Comparison of ENCODE assay signal across 19 cellular contexts in the genomic region with DNA sequence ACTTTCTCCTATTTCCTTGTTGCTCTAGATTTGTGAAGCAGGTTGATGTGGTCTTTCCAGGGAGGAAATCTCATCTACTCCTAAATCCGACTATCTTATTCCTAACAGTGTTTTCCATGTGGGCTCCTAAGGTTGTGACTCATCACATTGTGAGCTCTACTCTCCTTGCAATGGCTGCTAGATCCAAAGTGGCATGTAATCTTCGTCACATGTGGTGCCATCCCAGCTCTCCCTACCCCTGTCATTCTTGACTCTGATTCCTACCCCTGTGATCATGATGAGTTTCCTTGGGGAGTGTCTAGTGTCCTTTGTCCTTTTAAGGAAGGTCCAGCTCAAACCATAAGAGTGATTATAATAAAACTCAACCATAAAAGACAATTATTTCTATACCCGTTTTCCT. TPM values are rescaled to one million over a fixed set of nuclear protein-coding genes. Genes with fewer than 3 reads are reported as not detected.
DNase-seq lines count a peak whose midpoint lies in the region; ATAC-seq, FAIRE-seq and TF ChIP-seq lines count a peak whose summit lies in the region.
"Had no signal": no experiment of that assay in that cellular context is flagged by ENCODE, and none has a peak within 500 bp of the region (broad histone marks: within the 10 kb centered on the region; RNA-seq: fewer than 3 reads in every experiment).

No MANE protein-coding gene starts in this region.

- no peak overlapping the region for H3K4me3 ChIP-seq in IMR-90 (ENCODE audit: insufficient read depth, low read depth, low read length)
- no peak overlapping the region for H3K4me3 ChIP-seq in bronchial epithelial cell (ENCODE audit: low read depth, low read length)
- no peak overlapping the region for H3K4me3 ChIP-seq in neural progenitor cell
- no peak overlapping the region for H3K4me3 ChIP-seq in Caco-2 (ENCODE audit: low read depth, low read length)
- H3K4me3 ChIP-seq: mucosa of descending colon, upper lobe of left lung had no signal

- no peaks in the 10 kb centered on the region for H3K79me1 ChIP-seq in IMR-90 (ENCODE audit: low read depth in 1 of 2, low read length in 2 of 2)

- H2BK5ac ChIP-seq in IMR-90 (ENCODE audit: low read depth, low read length, poor library complexity, severe bottlenecking): no peak overlapping the region

- H2AK9ac ChIP-seq in IMR-90 (replicated peaks; ENCODE audit: low read depth, low read length, poor library complexity): no peak overlapping the region

- POLR2A ChIA-PET in IMR-90 (lab: Charles Lee; ENCODE audit: unreplicated experiment): no interaction called here
- POLR2A ChIA-PET in Caco-2 (lab: Charles Lee): interaction anchor here (0.6 kb wide), 1 partner anchor 197 kb away, joined by 3 read pairs; no protein-coding TSS in a partner anchor

- H3K36me3 Mint-ChIP-seq in neural progenitor cell (no peaks in the 10 kb centered on the region), Caco-2 (ENCODE audit: insufficient read depth, unreplicated experiment) (no peaks in the 10 kb centered on the region)

- no peak for ATAC-seq in IMR-90 (ENCODE audit: low read depth)
- ATAC-seq: left lobe of liver, mucosa of descending colon, sciatic nerve had no signal

- no peak overlapping the region for H4K91ac ChIP-seq in IMR-90 (ENCODE audit: insufficient read depth, low read depth, low read length)

- no peak overlapping the region for H3K4me2 ChIP-seq in IMR-90 (ENCODE audit: low read depth, low read length)
- H3K4me2 ChIP-seq in neural progenitor cell: no peak overlapping the region

- no peak for FAIRE-seq in bronchial epithelial cell (lab: Jason Lieb, UNC)

- peak overlapping the region; percentile 30; the same call in 1 of the 2 replicates for H2BK120ac ChIP-seq in IMR-90 (ENCODE audit: low read depth, low read length)

- peak overlapping the region; percentile 50; the same call in 1 of the 2 replicates for H3K4ac ChIP-seq in IMR-90 (ENCODE audit: low read depth, low read length)

- no CpG with 5 or more reads among the region's 3 CpGs for WGBS in IMR-90 (ENCODE audit: extremely low coverage in 2 of 2, insufficient read length in 1 of 2), 2 experiments

- H3K9ac ChIP-seq in IMR-90 (ENCODE audit: low read depth, low read length) (no peak overlapping the region), neural progenitor cell (no peak overlapping the region)

- peak overlapping the region; percentile 38 for H2BK20ac ChIP-seq in IMR-90 (ENCODE audit: low read depth, low read length)

- H3F3A ChIP-seq in neural progenitor cell (ENCODE audit: low read depth): no peaks in the 10 kb centered on the region

- H4K8ac ChIP-seq in IMR-90 (ENCODE audit: low read depth in 2 of 2, low read length in 2 of 2): no peak overlapping the region

- H2AK5ac ChIP-seq in IMR-90 (ENCODE audit: low read depth, low read length): no peak overlapping the region

- H3K27me3 ChIP-seq in IMR-90 (ENCODE audit: control insufficient read depth, insufficient read depth, low read length) (no peaks in the 10 kb centered on the region), bronchial epithelial cell (ENCODE audit: control insufficient read depth, insufficient read depth, low read length) (no peaks in the 10 kb centered on the region), neural progenitor cell (no peaks in the 10 kb centered on the region), Caco-2 (replicated peaks; ENCODE audit: control insufficient read depth, insufficient read depth, low read length) (no peaks in the 10 kb centered on the region)
- H3K27me3 ChIP-seq: upper lobe of left lung had no signal

- no peak overlapping the region for H3K27ac ChIP-seq in IMR-90 (ENCODE audit: insufficient read depth, low read length)
- no peak overlapping the region for H3K27ac ChIP-seq in neural progenitor cell
- H3K27ac ChIP-seq: upper lobe of left lung had no signal

- H3K79me2 ChIP-seq in neural progenitor cell (ENCODE audit: low read depth): no peaks in the 10 kb centered on the region

- H3K4me1 Mint-ChIP-seq in neural progenitor cell: no peaks in the 10 kb centered on the region
- H3K4me1 Mint-ChIP-seq in Caco-2 (ENCODE audit: low read depth, unreplicated experiment): no peaks in the 10 kb centered on the region

- no peak overlapping the region for H3K27ac Mint-ChIP-seq in neural progenitor cell
- no peak overlapping the region for H3K27ac Mint-ChIP-seq in Caco-2 (ENCODE audit: unreplicated experiment)
- H3K27ac Mint-ChIP-seq: stimulated activated naive CD8-positive, alpha-beta T cell treated with anti-CD3 and anti-CD28 coated beads, Interleukin-15, Interleukin-2, amounts not matched to agents 100 ng/mL and 50 ng/mL, for 24 hours had no signal

- H3K27me3 Mint-ChIP-seq in neural progenitor cell (ENCODE audit: insufficient read depth, low read depth) (no peaks in the 10 kb centered on the region), Caco-2 (ENCODE audit: insufficient read depth, unreplicated experiment) (no peaks in the 10 kb centered on the region)
- H3K27me3 Mint-ChIP-seq: stimulated activated naive CD8-positive, alpha-beta T cell treated with anti-CD3 and anti-CD28 coated beads, Interleukin-15, Interleukin-2, amounts not matched to agents 100 ng/mL and 50 ng/mL, for 24 hours had no signal

- H3K9me3 ChIP-seq in IMR-90 (ENCODE audit: control insufficient read depth, insufficient read depth, low read length): no peaks in the 10 kb centered on the region
- H3K9me3 ChIP-seq in neural progenitor cell (ENCODE audit: low read depth): no peaks in the 10 kb centered on the region
- H3K9me3 ChIP-seq in Caco-2: no peaks in the 10 kb centered on the region
- H3K9me3 ChIP-seq: mucosa of descending colon, upper lobe of left lung had no signal

- no peaks in the 10 kb centered on the region for H4K20me1 ChIP-seq in IMR-90 (ENCODE audit: insufficient read depth, low read length)
- H4K20me1 ChIP-seq in neural progenitor cell (ENCODE audit: low read depth): no peaks in the 10 kb centered on the region

- H4K5ac ChIP-seq in IMR-90 (ENCODE audit: low read depth, low read length): no peak overlapping the region

- BruUV-seq in IMR-90 (replicated peaks; lab: Mats Ljungman, UMichigan): no TSS peak
- BruUV-seq in Caco-2 (replicated peaks; lab: Mats Ljungman, UMichigan): no TSS peak

- H3K4me3 Mint-ChIP-seq in neural progenitor cell (no peak overlapping the region), Caco-2 (ENCODE audit: unreplicated experiment) (no peak overlapping the region)
- H3K4me3 Mint-ChIP-seq: stimulated activated naive CD8-positive, alpha-beta T cell treated with anti-CD3 and anti-CD28 coated beads, Interleukin-15, Interleukin-2, amounts not matched to agents 100 ng/mL and 50 ng/mL, for 24 hours had no signal

- H2AFZ ChIP-seq in IMR-90 (replicated peaks; ENCODE audit: low read length, poor library complexity) (peak overlapping the region; percentile 81), neural progenitor cell (replicated peaks) (no peak overlapping the region)

- H3K9me3 Mint-ChIP-seq in neural progenitor cell (peaks cover 2% of the 10 kb centered on the region), Caco-2 (ENCODE audit: unreplicated experiment) (no peaks in the 10 kb centered on the region)
- H3K9me3 Mint-ChIP-seq: stimulated activated naive CD8-positive, alpha-beta T cell treated with anti-CD3 and anti-CD28 coated beads, Interleukin-15, Interleukin-2, amounts not matched to agents 100 ng/mL and 50 ng/mL, for 24 hours had no signal

- TF ChIP-seq POLR2A in IMR-90 (IDR thresholded peaks at IDR 0.05; ENCODE audit: low read depth, low read length): no peak

- dilution Hi-C loops in IMR-90 (cut with HindIII; ENCODE audit: low sequenced_read_pairs, unreplicated experiment): no loop called here

- TF ChIP-seq CTCF in IMR-90 (conservative IDR thresholded peaks at IDR 0.05; ENCODE audit: low read depth, low read length): no peak
- TF ChIP-seq CTCF in bronchial epithelial cell (IDR thresholded peaks at IDR 0.05; ENCODE audit: insufficient read depth, low read length, severe bottlenecking): no peak
- no peak for TF ChIP-seq CTCF in neural progenitor cell (IDR thresholded peaks at IDR 0.05)
- no peak for TF ChIP-seq CTCF in Caco-2 (IDR thresholded peaks at IDR 0.05; ENCODE audit: insufficient read depth in 1 of 2, low read depth in 1 of 2, low read length in 1 of 2, severe bottlenecking in 1 of 2, unreplicated experiment in 1 of 2)

- peaks cover 4% of the 10 kb centered on the region; the same call in 1 of the 2 replicates for H3K9me1 ChIP-seq in IMR-90 (ENCODE audit: insufficient read depth, low read length)

- H3K36me3 ChIP-seq in IMR-90 (ENCODE audit: control insufficient read depth, insufficient read depth, low read length) (no peaks in the 10 kb centered on the region), bronchial epithelial cell (ENCODE audit: control insufficient read depth, insufficient read depth, low read length) (no peaks in the 10 kb centered on the region), neural progenitor cell (no peaks in the 10 kb centered on the region), Caco-2 (ENCODE audit: control insufficient read depth, insufficient read depth, low read length) (no peaks in the 10 kb centered on the region)
- H3K36me3 ChIP-seq: upper lobe of left lung had no signal

- in situ Hi-C loops in IMR-90 (cut with MboI; ENCODE audit: low sequenced_read_pairs): no loop called here

- no peak overlapping the region for H3K23ac ChIP-seq in IMR-90 (ENCODE audit: low read depth, low read length)

- intact Hi-C loops in IMR-90 (cut with micrococcal nuclease): no loop called here
- intact Hi-C loops in Caco-2 (cut with micrococcal nuclease; ENCODE audit: unreplicated experiment): no loop called here

- CTCF ChIA-PET in IMR-90 (lab: Yijun Ruan, JAX) (interaction anchor here (0.7 to 1.3 kb wide), 2 partner anchors 11 to 16 kb away, joined by 5 to 7 read pairs; no protein-coding TSS in a partner anchor), Caco-2 (lab: Charles Lee) (no interaction called here)

- no peak overlapping the region for H3K18ac ChIP-seq in IMR-90 (ENCODE audit: low read depth, low read length)

- peak; percentile 6 for DNase-seq in AG08396 (ENCODE audit: low spot score)
- DNase-seq in IMR-90: peak; percentile 16
- peak; percentile 7 for DNase-seq in bronchial epithelial cell (ENCODE audit: low read depth)
- peak; percentile 25 for DNase-seq in kidney tubule cell (ENCODE audit: low spot score)
- no peak for DNase-seq in neural progenitor cell (ENCODE audit: low spot score)
- DNase-seq in stimulated activated CD4-positive, alpha-beta T cell treated with anti-CD3 and anti-CD28 coated beads, Interleukin-12 subunit alpha, Interleukin-12 subunit beta, amount 100 ng/mL, for 4 hours: no peak
- DNase-seq in Caco-2: no peak
- DNase-seq in SW 1271 (lab: John Stamatoyannopoulos, UW): no peak
- DNase-seq: activated CD4-positive, alpha-beta T cell treated with anti-CD3 and anti-CD28 coated beads, Interleukin-2, amount 50 U/mL, for 48 hours; activated T-cell treated with anti-CD3 and anti-CD28 coated beads for 4 hours; amniotic stem cell; mucosa of descending colon; NCI-H146; NK-92 treated with Interleukin-12 subunit alpha and Interleukin-12 subunit beta, amount 100 ng/mL, for 24 hours; RPMI8226; upper lobe of left lung had no signal

- no peak overlapping the region for H3K56ac ChIP-seq in IMR-90 (ENCODE audit: extremely low read depth, insufficient read depth, low read length)

- no peak overlapping the region for H2BK15ac ChIP-seq in IMR-90 (ENCODE audit: low read depth, low read length)

- no peak for TF ChIP-seq RAD21 in IMR-90 (IDR thresholded peaks at IDR 0.05; ENCODE audit: low read length)

- H3K14ac ChIP-seq in IMR-90 (replicated peaks; ENCODE audit: low read depth, low read length): no peak overlapping the region

- no peaks in the 10 kb centered on the region for H3K4me1 ChIP-seq in IMR-90 (ENCODE audit: control insufficient read depth, insufficient read depth, low read length)
- H3K4me1 ChIP-seq in neural progenitor cell: no peaks in the 10 kb centered on the region
- H3K4me1 ChIP-seq in Caco-2: no peaks in the 10 kb centered on the region
- H3K4me1 ChIP-seq: upper lobe of left lung had no signal

RNA-seq across cellular contexts. Expression of gene GULP1, which starts 47.3 kb away (rescaled TPM):
- 40.1 and 54.4 TPM in 2 replicates for total RNA-seq in IMR-90 (2012; rRNA removed)
- polyA plus RNA-seq in IMR-90 (2012; rRNA removed): 24.3 and 24.4 TPM in 2 replicates
- polyA plus RNA-seq in IMR-90 (2012; cell fraction: cytosol; rRNA removed): 8.5 and 26.4 TPM in 2 replicates
- 4.3 and 13.5 TPM in 2 replicates for polyA plus RNA-seq in IMR-90 (2012; cell fraction: nucleus; rRNA removed; ENCODE audit: low replicate concordance)
- 30.0 and 39.2 TPM in 2 replicates for total RNA-seq in bronchial epithelial cell
- total RNA-seq in neural progenitor cell (ENCODE audit: low replicate concordance): 96.6 and 154 TPM in 2 replicates
- 32.4 and 33.0 TPM in 2 replicates for total RNA-seq in Caco-2 (2022)

Comparison
In these comparisons a context has a peak if more than half of its experiments do, and no peak if none do; other contexts are left out.
1. DNase-seq: peak in AG08396 (single experiment), IMR-90 (single experiment), bronchial epithelial cell (single experiment) and kidney tubule cell (single experiment); none in neural progenitor cell (single experiment), stimulated activated CD4-positive, alpha-beta T cell treated with anti-CD3 and anti-CD28 coated beads, Interleukin-12 subunit alpha, Interleukin-12 subunit beta, amount 100 ng/mL, for 4 hours (single experiment), Caco-2 (0 of 2) and SW 1271 (0 of 2).